10 cellular contexts compared by ENCODE assay signal in genomic region chr19:4556574-4557185, GRCh38. TPM values are rescaled to one million over a fixed set of nuclear protein-coding genes. Genes with fewer than 3 reads are reported as not detected.
DNase-seq lines count a peak whose midpoint lies in the region; ATAC-seq, FAIRE-seq and TF ChIP-seq lines count a peak whose summit lies in the region.
"Had no signal": no experiment of that assay in that cellular context is flagged by ENCODE, and none has a peak within 500 bp of the region (broad histone marks: within the 10 kb centered on the region; RNA-seq: fewer than 3 reads in every experiment).

No MANE protein-coding gene starts in this region.

- WGBS in K562 (ENCODE audit: insufficient coverage, low coverage, missing lambda C conversion rate), result 4% methylated on average over 17 of the region's 28 CpGs
- WGBS in smooth muscle cell (ENCODE audit: low lambda C conversion rate), result 82% methylated on average over 14 of the region's 28 CpGs

- H3K4me1 ChIP-seq in K562 (replicated peaks in 1 of 2; ENCODE audit: control insufficient read depth in 2 of 2, insufficient read depth in 2 of 2, low read length in 2 of 2) (peaks cover 11 to 53% of the 10 kb centered on the region in 2 experiments), smooth muscle cell (ENCODE audit: low read depth) (no peaks in the 10 kb centered on the region)

- POLR2A ChIA-PET in K562 (lab: Yijun Ruan, JAX), result interaction anchor here (1.0 to 1.2 kb wide), 3 partner anchors 9 to 15 kb away, joined by 3 to 6 read pairs (median 3); no protein-coding TSS in a partner anchor

- no peaks in the 10 kb centered on the region for H3K9me3 ChIP-seq in K562 (replicated peaks; ENCODE audit: control insufficient read depth, insufficient read depth, low read depth, low read length)
- H3K9me3 ChIP-seq in smooth muscle cell (replicated peaks; ENCODE audit: low read depth), result no peaks in the 10 kb centered on the region

- TF ChIP-seq CTCF in K562 (IDR thresholded peaks at IDR 0.05 in 2 of 3, conservative IDR thresholded peaks at IDR 0.05 in 1 of 3; ENCODE audit: insufficient read depth in 2 of 3, low read depth in 1 of 3, low read length in 3 of 3) (no peak), smooth muscle cell (IDR thresholded peaks at IDR 0.05; ENCODE audit: borderline replicate concordance, insufficient read depth, poor library complexity, severe bottlenecking) (no peak), D721Med (IDR thresholded peaks at IDR 0.05; ENCODE audit: insufficient read depth, missing control alignments) (no peak)

- peak overlapping the region; percentile 40 for H3K4me3 ChIP-seq in K562
- no peak overlapping the region for H3K4me3 ChIP-seq in smooth muscle cell

- CTCF ChIA-PET in K562 (lab: Yijun Ruan, JAX; ENCODE audit: low intra/inter-chr PET ratio), result interaction anchor here (3.2 kb wide), 1 partner anchor 80 kb away, joined by 29 read pairs; no protein-coding TSS in a partner anchor

- H3K9ac ChIP-seq in K562 (ENCODE audit: insufficient read depth in 1 of 2, low read depth in 2 of 2, low read length in 2 of 2) (peak overlapping the region; percentile 34 to 88), smooth muscle cell (ENCODE audit: low read depth) (no peak overlapping the region)

- no peaks in the 10 kb centered on the region for H3K36me3 ChIP-seq in K562 (ENCODE audit: control insufficient read depth, insufficient read depth, low read length)
- no peaks in the 10 kb centered on the region for H3K36me3 ChIP-seq in smooth muscle cell (ENCODE audit: low read depth)

- BruUV-seq in K562 (replicated peaks; lab: Mats Ljungman, UMichigan), result no TSS peak

- TF ChIP-seq EP300 in K562 (IDR thresholded peaks at IDR 0.05; ENCODE audit: low read length), result no peak

- H3K79me2 ChIP-seq in K562 (ENCODE audit: control insufficient read depth, insufficient read depth, low read length) (no peaks in the 10 kb centered on the region), smooth muscle cell (ENCODE audit: low read depth) (no peaks in the 10 kb centered on the region)

- H4K20me1 ChIP-seq in K562 (replicated peaks; ENCODE audit: control insufficient read depth, insufficient read depth, low read length), result no peaks in the 10 kb centered on the region
- H4K20me1 ChIP-seq in smooth muscle cell (ENCODE audit: low read depth), result no peaks in the 10 kb centered on the region

- ATAC-seq in K562 (peak; percentile 90), HG02798 (IDR thresholded peaks at IDR 0.05; ENCODE audit: poor library complexity, unreplicated experiment) (no peak)

- H2AFZ ChIP-seq in K562 (ENCODE audit: low read depth, low read length) (peak overlapping the region; percentile 91), smooth muscle cell (ENCODE audit: low read depth) (no peak overlapping the region)

- no peak for TF ChIP-seq RAD21 in K562 (CRISPR knock-in tag; conservative IDR thresholded peaks at IDR 0.05 in 1 of 2, IDR thresholded peaks at IDR 0.05 in 1 of 2)

- H3K27ac ChIP-seq in K562 (ENCODE audit: extremely low read depth, low read depth, low read length) (peak overlapping the region; percentile 67; the same call in 2 of the 3 replicates), smooth muscle cell (ENCODE audit: low read depth) (no peak overlapping the region)

- peak; percentile 50 for DNase-seq in activated CD4-positive, CD25-positive, alpha-beta regulatory T cell treated with anti-CD3 and anti-CD28 coated beads, Interleukin-2, amount 50 U/mL, for 72 hours
- DNase-seq in activated CD4-positive, CD25-positive, alpha-beta regulatory T cell (lab: John Stamatoyannopoulos, UW), result no peak
- DNase-seq in NCI-H226 (peak; percentile 38), K562 (ENCODE audit: extremely low read depth in 1 of 4, low spot score in 3 of 4) (peak; percentile 90 to 99 (median 98)), smooth muscle cell (lab: John Stamatoyannopoulos, UW; ENCODE audit: unreplicated experiment) (peak; percentile 24), UCSD-AML1 (lab: John Stamatoyannopoulos, UW; ENCODE audit: unreplicated experiment) (no peak), D721Med (ENCODE audit: insufficient read length, low spot score) (no peak)
- DNase-seq: activated naive CD8-positive, alpha-beta T cell treated with anti-CD3 and anti-CD28 coated beads, Interleukin-2, amount 10 ng/mL, durations not matched to agents 7 days and 5 days; NCI-H2081 had no signal

- intact Hi-C loops in K562 (cut with micrococcal nuclease), result loop anchor here (5.0 kb wide), 1 partner anchor 81 kb away; the partner anchor contains the start of gene TNFAIP8L1

- H3K27me3 ChIP-seq in K562 (ENCODE audit: control insufficient read depth in 2 of 2, insufficient read depth in 2 of 2, low read length in 2 of 2) (no peaks in the 10 kb centered on the region), smooth muscle cell (ENCODE audit: low read depth) (no peaks in the 10 kb centered on the region)

- in situ Hi-C loops in K562 (cut with MboI), result no loop called here

- no peaks in the 10 kb centered on the region for H3K9me1 ChIP-seq in K562 (ENCODE audit: control insufficient read depth, insufficient read depth, low read length)

- FAIRE-seq in K562 (lab: Jason Lieb, UNC) (no peak), D721Med (lab: Jason Lieb, UNC) (no peak)

- TF ChIP-seq POLR2A in K562 (conservative IDR thresholded peaks at IDR 0.05), result no peak

- H3F3A ChIP-seq in smooth muscle cell (ENCODE audit: low read depth), result no peaks in the 10 kb centered on the region

- H3K4me2 ChIP-seq in K562 (ENCODE audit: insufficient read depth, low read length) (peak overlapping the region; percentile 94), smooth muscle cell (no peak overlapping the region)

RNA-seq across cellular contexts. Expression of gene SEMA6B, which starts 2.8 kb away (rescaled TPM):
- total RNA-seq in K562 (2011; cell fraction: chromatin; rRNA removed; ENCODE audit: low replicate concordance), result 3.4 and 12.9 TPM in 2 replicates
- 12.9 and 13.2 TPM in 2 replicates for total RNA-seq in K562 (2011; cell fraction: nucleolus; rRNA removed)
- 9.3 and 10.5 TPM in 2 replicates for total RNA-seq in K562 (2011; cell fraction: nucleoplasm; rRNA removed)
- total RNA-seq in K562 (2014; rRNA removed), result 2.5 and 2.7 TPM in 2 replicates
- 0.57 and 0.65 TPM in 2 replicates for total RNA-seq in K562 (2014; rRNA removed; fragmentation: Illumina TruSeq; extraction: Trizol)
- 0.83 and 1.1 TPM in 2 replicates for total RNA-seq in K562 (2015; rRNA removed; fragmentation: Illumina TruSeq; extraction: Trizol)
- 3.7 and 4.6 TPM in 2 replicates for total RNA-seq in K562 (2021)
- polyA plus RNA-seq in K562 (2011; rRNA removed), result 2.6 and 4.9 TPM in 2 replicates
- polyA plus RNA-seq in K562 (2011; cell fraction: cytosol; rRNA removed), result 6.8 and 8.8 TPM in 2 replicates
- polyA plus RNA-seq in K562 (2011; cell fraction: nucleus; rRNA removed), result 7.2 and 8.1 TPM in 2 replicates
- 1.3 and 1.6 TPM in 2 replicates for polyA plus RNA-seq in K562 (2012)
- 1.4 and 2.7 TPM in 2 replicates for polyA plus RNA-seq in K562 (2014; fragmentation: Illumina TruSeq; extraction: Trizol)
- not detected for polyA plus RNA-seq in K562 (2014; fragmentation: Nextera tagmentation; extraction: Ambion mirVana)
- polyA plus RNA-seq in K562 (2014; rRNA removed), result 1.7 and 3.8 TPM in 2 replicates
- 5.1 and 7.6 TPM in 2 replicates for polyA minus RNA-seq in K562 (2011; rRNA and poly(A)+ RNA removed)
- polyA minus RNA-seq in K562 (2011; cell fraction: cytosol; rRNA and poly(A)+ RNA removed), result 9.4 and 13.2 TPM in 2 replicates
- polyA minus RNA-seq in K562 (2011; cell fraction: nucleus; rRNA and poly(A)+ RNA removed), result 4.4 and 7.0 TPM in 2 replicates
- 1.9 and 2.2 TPM in 2 replicates for total RNA-seq in smooth muscle cell
- polyA plus RNA-seq in smooth muscle cell, result 0.63 and 1.3 TPM in 2 replicates

RNA-seq across cellular contexts. Expression of gene LRG1, which starts 16.8 kb away (rescaled TPM):
- total RNA-seq in K562 (2011; cell fraction: chromatin; rRNA removed; ENCODE audit: low replicate concordance), result 5.0 and 14.6 TPM in 2 replicates
- total RNA-seq in K562 (2011; cell fraction: nucleolus; rRNA removed), result 18.2 and 23.3 TPM in 2 replicates
- total RNA-seq in K562 (2011; cell fraction: nucleoplasm; rRNA removed), result 12.4 and 14.4 TPM in 2 replicates
- total RNA-seq in K562 (2014; rRNA removed) (8.4 and 10.6 TPM in 2 replicates), K562 (2014; rRNA removed; fragmentation: Illumina TruSeq; extraction: Trizol) (3.8 and 4.6 TPM in 2 replicates), K562 (2015; rRNA removed; fragmentation: Illumina TruSeq; extraction: Trizol) (9.4 and 9.5 TPM in 2 replicates), K562 (2021) (11.5 and 11.7 TPM in 2 replicates), smooth muscle cell (not detected in 2 replicates)
- polyA plus RNA-seq in K562 (2011; rRNA removed) (10.9 and 11.9 TPM in 2 replicates), K562 (2014; fragmentation: Illumina TruSeq; extraction: Trizol) (8.7 and 12.6 TPM in 2 replicates), K562 (2014; fragmentation: Nextera tagmentation; extraction: Ambion mirVana) (1 to 10 TPM; 1.5 to 5.1 TPM), K562 (2014; rRNA removed) (11.9 and 12.3 TPM in 2 replicates), smooth muscle cell (not detected in 2 replicates)
- 15.4 and 23.9 TPM in 2 replicates for polyA plus RNA-seq in K562 (2011; cell fraction: cytosol; rRNA removed)
- 2.7 and 3.4 TPM in 2 replicates for polyA plus RNA-seq in K562 (2011; cell fraction: nucleus; rRNA removed)
- polyA plus RNA-seq in K562 (2012), result 9.0 and 20.7 TPM in 2 replicates
- polyA minus RNA-seq in K562 (2011; rRNA and poly(A)+ RNA removed), result 3.2 and 3.6 TPM in 2 replicates
- 6.2 and 7.6 TPM in 2 replicates for polyA minus RNA-seq in K562 (2011; cell fraction: cytosol; rRNA and poly(A)+ RNA removed)
- polyA minus RNA-seq in K562 (2011; cell fraction: nucleus; rRNA and poly(A)+ RNA removed), result 1.2 and 2.6 TPM in 2 replicates
- total RNA-seq: activated naive CD8-positive, alpha-beta T cell treated with anti-CD3 and anti-CD28 coated beads, Interleukin-2, amount 10 ng/mL, durations not matched to agents 7 days and 5 days had no signal

RNA-seq across cellular contexts. Expression of gene PLIN5, which starts 21.7 kb away (rescaled TPM):
- 8.0 and 24.6 TPM in 2 replicates for total RNA-seq in K562 (2011; cell fraction: chromatin; rRNA removed; ENCODE audit: low replicate concordance)
- total RNA-seq in K562 (2011; cell fraction: nucleolus; rRNA removed), result 11.3 and 12.8 TPM in 2 replicates
- total RNA-seq in K562 (2011; cell fraction: nucleoplasm; rRNA removed), result 10.8 and 12.9 TPM in 2 replicates
- total RNA-seq in K562 (2014; rRNA removed), result 0.50 and 0.86 TPM in 2 replicates
- 0.15 and 0.26 TPM in 2 replicates for total RNA-seq in K562 (2014; rRNA removed; fragmentation: Illumina TruSeq; extraction: Trizol)
- total RNA-seq in K562 (2015; rRNA removed; fragmentation: Illumina TruSeq; extraction: Trizol), result 0.07 TPM in 1 of 2 replicates, not detected in the other
- total RNA-seq in K562 (2021), result 1.3 TPM in 2 replicates
- polyA plus RNA-seq in K562 (2011; rRNA removed), result 1.3 and 1.6 TPM in 2 replicates
- polyA plus RNA-seq in K562 (2011; cell fraction: cytosol; rRNA removed), result 1.0 and 1.3 TPM in 2 replicates
- 3.6 and 9.2 TPM in 2 replicates for polyA plus RNA-seq in K562 (2011; cell fraction: nucleus; rRNA removed)
- 0.50 and 0.51 TPM in 2 replicates for polyA plus RNA-seq in K562 (2012)
- polyA plus RNA-seq in K562 (2014; fragmentation: Illumina TruSeq; extraction: Trizol), result 0.54 and 0.62 TPM in 2 replicates
- polyA plus RNA-seq in K562 (2014; fragmentation: Nextera tagmentation; extraction: Ambion mirVana), result under 1 TPM; 0.04 TPM
- polyA plus RNA-seq in K562 (2014; rRNA removed), result 0.85 and 0.94 TPM in 2 replicates
- 0.81 and 1.5 TPM in 2 replicates for polyA minus RNA-seq in K562 (2011; rRNA and poly(A)+ RNA removed)
- 0.95 TPM in 1 of 2 replicates, not detected in the other for polyA minus RNA-seq in K562 (2011; cell fraction: cytosol; rRNA and poly(A)+ RNA removed)
- 2.0 and 2.8 TPM in 2 replicates for polyA minus RNA-seq in K562 (2011; cell fraction: nucleus; rRNA and poly(A)+ RNA removed)
- total RNA-seq in smooth muscle cell, result not detected in 2 replicates
- 0.27 TPM in 1 of 2 replicates, not detected in the other for polyA plus RNA-seq in smooth muscle cell

RNA-seq across cellular contexts. Expression of gene PLIN4, which starts 38.4 kb away (rescaled TPM):
- total RNA-seq in K562 (2011; cell fraction: chromatin; rRNA removed; ENCODE audit: low replicate concordance), result 1.0 and 3.0 TPM in 2 replicates
- total RNA-seq in K562 (2011; cell fraction: nucleolus; rRNA removed), result 0.92 and 1.2 TPM in 2 replicates
- total RNA-seq in K562 (2011; cell fraction: nucleoplasm; rRNA removed), result 0.53 and 0.81 TPM in 2 replicates
- total RNA-seq in K562 (2014; rRNA removed), result 0.08 and 0.14 TPM in 2 replicates
- total RNA-seq in K562 (2014; rRNA removed; fragmentation: Illumina TruSeq; extraction: Trizol), result 0.04 TPM in 1 of 2 replicates, not detected in the other
- 0.04 TPM in 1 of 2 replicates, not detected in the other for total RNA-seq in K562 (2015; rRNA removed; fragmentation: Illumina TruSeq; extraction: Trizol)
- total RNA-seq in K562 (2021), result 0.09 TPM in 2 replicates
- 0.06 and 0.12 TPM in 2 replicates for polyA plus RNA-seq in K562 (2011; rRNA removed)
- 0.06 and 0.15 TPM in 2 replicates for polyA plus RNA-seq in K562 (2011; cell fraction: cytosol; rRNA removed)
- 0.41 and 0.92 TPM in 2 replicates for polyA plus RNA-seq in K562 (2011; cell fraction: nucleus; rRNA removed)
- 0.10 and 0.17 TPM in 2 replicates for polyA plus RNA-seq in K562 (2012)
- polyA plus RNA-seq in K562 (2014; fragmentation: Illumina TruSeq; extraction: Trizol), result 0.04 and 0.08 TPM in 2 replicates
- polyA plus RNA-seq in K562 (2014; fragmentation: Nextera tagmentation; extraction: Ambion mirVana), result not detected
- polyA plus RNA-seq in K562 (2014; rRNA removed), result 0.07 and 0.16 TPM in 2 replicates
- polyA minus RNA-seq in K562 (2011; rRNA and poly(A)+ RNA removed), result 0.07 TPM in 1 of 2 replicates, not detected in the other
- polyA minus RNA-seq in K562 (2011; cell fraction: cytosol; rRNA and poly(A)+ RNA removed), result not detected in 2 replicates
- polyA minus RNA-seq in K562 (2011; cell fraction: nucleus; rRNA and poly(A)+ RNA removed), result 0.11 and 0.13 TPM in 2 replicates
- 0.09 TPM in 1 of 2 replicates, not detected in the other for total RNA-seq in smooth muscle cell
- 0.23 and 0.93 TPM in 2 replicates for polyA plus RNA-seq in smooth muscle cell

Comparison
In these comparisons a context has a peak if more than half of its experiments do, and no peak if none do; other contexts are left out.
1. DNase-seq: peak in activated CD4-positive, CD25-positive, alpha-beta regulatory T cell treated with anti-CD3 and anti-CD28 coated beads, Interleukin-2, amount 50 U/mL, for 72 hours (single experiment), NCI-H226 (single experiment), K562 (4 of 4) and smooth muscle cell (single experiment); none in activated CD4-positive, CD25-positive, alpha-beta regulatory T cell (0 of 4), UCSD-AML1 (single experiment) and D721Med (single experiment).